17 cellular contexts compared by ENCODE assay signal in the genomic region with DNA sequence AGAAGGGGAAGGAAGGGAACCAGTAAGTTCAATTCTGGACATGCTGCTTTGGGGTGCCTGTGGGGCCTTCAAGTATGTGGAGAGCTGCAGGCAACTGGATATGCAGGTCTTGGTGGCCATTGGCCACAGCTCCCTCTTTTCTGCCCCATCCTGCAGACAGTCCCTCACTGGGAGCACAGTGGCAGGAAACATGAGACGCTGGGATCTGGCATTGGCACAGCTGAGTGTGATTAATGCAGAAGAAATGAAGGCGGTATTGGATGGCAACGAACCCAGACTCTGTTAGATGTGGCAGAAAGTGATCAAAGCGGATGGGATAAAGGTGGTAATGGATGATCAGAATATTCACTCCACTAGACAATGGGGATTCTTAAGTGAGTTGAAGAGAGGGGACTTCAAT. TPM values are rescaled to one million over a fixed set of nuclear protein-coding genes. Genes with fewer than 3 reads are reported as not detected.
DNase-seq lines count a peak whose midpoint lies in the region; ATAC-seq, FAIRE-seq and TF ChIP-seq lines count a peak whose summit lies in the region.
"Had no signal": no experiment of that assay in that cellular context is flagged by ENCODE, and none has a peak within 500 bp of the region (broad histone marks: within the 10 kb centered on the region; RNA-seq: fewer than 3 reads in every experiment).

No MANE protein-coding gene starts in this region.

- peak overlapping the region; percentile 13 for H3K4me2 ChIP-seq in mammary epithelial cell (ENCODE audit: insufficient read depth, low read depth, low read length)
- H3K4me2 ChIP-seq: hepatocyte had no signal

- dilution Hi-C loops in mammary epithelial cell (cut with HindIII; ENCODE audit: low sequenced_read_pairs) = no loop called here

- WGBS in mammary epithelial cell (ENCODE audit: low coverage, missing lambda C conversion rate) = 25% methylated on average over 4 of the region's 4 CpGs
- 38 to 50% methylated on average over 4 of the region's 4 CpGs for WGBS in pancreas, 2 donors
- WGBS in stomach, 5 donors = 61 to 73% (median 68%) methylated on average over 4 of the region's 4 CpGs

- in situ Hi-C loops in Caki2 (cut with HindIII; ENCODE audit: low pct_unique_long_range_greater_than_20kb, low sequenced_read_pairs) (no loop called here), mammary epithelial cell (cut with MboI; ENCODE audit: low sequenced_read_pairs in 2 of 2) (loop anchor here in 1 of 2 donors (25.0 kb wide), 1 partner anchor 426 kb away; the partner anchor contains the start of genes CLCN2 and POLR2H)

- CTCF ChIA-PET in mammary epithelial cell (lab: Charles Lee; ENCODE audit: low non-redundant PET) = interaction anchor here (0.7 kb wide), 1 partner anchor 92 kb away, joined by 4 read pairs; no protein-coding TSS in a partner anchor

- no peaks in the 10 kb centered on the region for H3K36me3 ChIP-seq in mammary epithelial cell (ENCODE audit: insufficient read depth, low read length)
- H3K36me3 ChIP-seq in pancreas = no peaks in the 10 kb centered on the region
- no peaks in the 10 kb centered on the region for H3K36me3 ChIP-seq in stomach
- H3K36me3 ChIP-seq: left ventricle myocardium inferior had no signal

- H3K4me3 ChIP-seq in mammary epithelial cell (replicated peaks in 1 of 3; ENCODE audit: insufficient read depth in 1 of 3, low read depth in 2 of 3, low read length in 3 of 3) (no peak overlapping the region), pancreas (no peak overlapping the region), stomach (no peak overlapping the region)
- H3K4me3 ChIP-seq: hepatocyte, left ventricle myocardium inferior had no signal

- FAIRE-seq in pancreas (lab: Jason Lieb, UNC) (no peak), frontal cortex (lab: Jason Lieb, UNC) (no peak)
- FAIRE-seq: HepG2 had no signal

- H3K4me1 ChIP-seq in mammary epithelial cell (ENCODE audit: insufficient read depth, low read length) (peaks cover 30% of the 10 kb centered on the region), pancreas (peaks cover 0 to 7% (median 4%) of the 10 kb centered on the region in 3 donors), stomach (peaks cover 4 to 21% (median 10%) of the 10 kb centered on the region in 4 donors)

- no peaks in the 10 kb centered on the region for H4K20me1 ChIP-seq in mammary epithelial cell (ENCODE audit: insufficient read depth, low read length)

- TF ChIP-seq CTCF in mammary epithelial cell (conservative IDR thresholded peaks at IDR 0.05 in 1 of 2, IDR thresholded peaks at IDR 0.05 in 1 of 2; ENCODE audit: extremely low read depth in 1 of 2, insufficient read depth in 1 of 2, low read depth in 1 of 2, low read length in 2 of 2) = no peak
- TF ChIP-seq CTCF in pancreas (IDR thresholded peaks at IDR 0.05) = no peak
- no peak for TF ChIP-seq CTCF in stomach (IDR thresholded peaks at IDR 0.05)

- ATAC-seq in pancreas = peak; percentile 32 to 58 (median 48)
- ATAC-seq: HepG2 had no signal

- TF ChIP-seq EP300 in Ishikawa (IDR thresholded peaks at IDR 0.05; ENCODE audit: borderline replicate concordance) (no peak), stomach (IDR thresholded peaks at IDR 0.05) (no peak)

- H3K79me2 ChIP-seq in mammary epithelial cell (ENCODE audit: insufficient read depth, low read length) = no peaks in the 10 kb centered on the region
- H3K79me2 ChIP-seq: hepatocyte had no signal

- DNase-seq in Caki2 (ENCODE audit: low read depth) = peak; percentile 10
- DNase-seq in mammary epithelial cell = peak; percentile 61
- no peak for DNase-seq in pancreas
- no peak for DNase-seq in stomach
- no peak for DNase-seq in frontal cortex (ENCODE audit: low spot score in 2 of 2)
- no peak for DNase-seq in effector CD8-positive, alpha-beta T cell (lab: John Stamatoyannopoulos, UW)
- DNase-seq: activated CD8-positive, alpha-beta memory T cell treated with anti-CD3 and anti-CD28 coated beads, Interleukin-2, amount 50 U/mL, for 4 hours; activated naive CD4-positive, alpha-beta T cell; erythroblast; left ventricle myocardium inferior; NCI-H1092; SIG-M5; stimulated activated CD4-positive, alpha-beta T cell treated with anti-CD3 and anti-CD28 coated beads, Interleukin-15, amount 100 ng/mL, for 24 hours had no signal

- H2AFZ ChIP-seq in mammary epithelial cell (ENCODE audit: low read depth, low read length) = peak overlapping the region; percentile 3
- H2AFZ ChIP-seq: hepatocyte had no signal

- BruUV-seq in mammary epithelial cell (replicated peaks; lab: Mats Ljungman, UMichigan) = no TSS peak

- H3K27me3 ChIP-seq in mammary epithelial cell (ENCODE audit: insufficient read depth, low read length) (no peaks in the 10 kb centered on the region), pancreas (no peaks in the 10 kb centered on the region), stomach (no peaks in the 10 kb centered on the region)
- H3K27me3 ChIP-seq: hepatocyte had no signal

- no peak for TF ChIP-seq POLR2A in stomach (IDR thresholded peaks at IDR 0.05)

- TF ChIP-seq RAD21 in Ishikawa (IDR thresholded peaks at IDR 0.05; ENCODE audit: low read depth) = no peak

- H3K27ac ChIP-seq in mammary epithelial cell (ENCODE audit: insufficient read depth, low read depth, low read length) = no peak overlapping the region
- H3K27ac ChIP-seq in pancreas = no peak overlapping the region
- H3K27ac ChIP-seq in stomach = no peak overlapping the region
- H3K27ac ChIP-seq: C4-2B, hepatocyte, left ventricle myocardium inferior had no signal

- H3K9me3 ChIP-seq in mammary epithelial cell (replicated peaks; ENCODE audit: insufficient read depth, low read length) = no peaks in the 10 kb centered on the region
- no peaks in the 10 kb centered on the region for H3K9me3 ChIP-seq in pancreas
- H3K9me3 ChIP-seq in stomach = no peaks in the 10 kb centered on the region
- H3K9me3 ChIP-seq: left ventricle myocardium inferior had no signal

- intact Hi-C loops in mammary epithelial cell (cut with micrococcal nuclease) (no loop called here), pancreas (cut with DNase I) (no loop called here), stomach (cut with DNase I; ENCODE audit: low total_unique reads) (no loop called here)

- H3K9ac ChIP-seq in mammary epithelial cell (ENCODE audit: insufficient read depth, low read length) = no peak overlapping the region

TF ChIP-seq in Ishikawa, 13 proteins besides CTCF, POLR2A, EP300 and RAD21:
- TF ChIP-seq, protein P1, sequence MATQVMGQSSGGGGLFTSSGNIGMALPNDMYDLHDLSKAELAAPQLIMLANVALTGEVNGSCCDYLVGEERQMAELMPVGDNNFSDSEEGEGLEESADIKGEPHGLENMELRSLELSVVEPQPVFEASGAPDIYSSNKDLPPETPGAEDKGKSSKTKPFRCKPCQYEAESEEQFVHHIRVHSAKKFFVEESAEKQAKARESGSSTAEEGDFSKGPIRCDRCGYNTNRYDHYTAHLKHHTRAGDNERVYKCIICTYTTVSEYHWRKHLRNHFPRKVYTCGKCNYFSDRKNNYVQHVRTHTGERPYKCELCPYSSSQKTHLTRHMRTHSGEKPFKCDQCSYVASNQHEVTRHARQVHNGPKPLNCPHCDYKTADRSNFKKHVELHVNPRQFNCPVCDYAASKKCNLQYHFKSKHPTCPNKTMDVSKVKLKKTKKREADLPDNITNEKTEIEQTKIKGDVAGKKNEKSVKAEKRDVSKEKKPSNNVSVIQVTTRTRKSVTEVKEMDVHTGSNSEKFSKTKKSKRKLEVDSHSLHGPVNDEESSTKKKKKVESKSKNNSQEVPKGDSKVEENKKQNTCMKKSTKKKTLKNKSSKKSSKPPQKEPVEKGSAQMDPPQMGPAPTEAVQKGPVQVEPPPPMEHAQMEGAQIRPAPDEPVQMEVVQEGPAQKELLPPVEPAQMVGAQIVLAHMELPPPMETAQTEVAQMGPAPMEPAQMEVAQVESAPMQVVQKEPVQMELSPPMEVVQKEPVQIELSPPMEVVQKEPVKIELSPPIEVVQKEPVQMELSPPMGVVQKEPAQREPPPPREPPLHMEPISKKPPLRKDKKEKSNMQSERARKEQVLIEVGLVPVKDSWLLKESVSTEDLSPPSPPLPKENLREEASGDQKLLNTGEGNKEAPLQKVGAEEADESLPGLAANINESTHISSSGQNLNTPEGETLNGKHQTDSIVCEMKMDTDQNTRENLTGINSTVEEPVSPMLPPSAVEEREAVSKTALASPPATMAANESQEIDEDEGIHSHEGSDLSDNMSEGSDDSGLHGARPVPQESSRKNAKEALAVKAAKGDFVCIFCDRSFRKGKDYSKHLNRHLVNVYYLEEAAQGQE (IDR thresholded peaks at IDR 0.05; ENCODE audit: low read depth) = no peak
- TF ChIP-seq ZBTB7A (IDR thresholded peaks at IDR 0.05; ENCODE audit: low read depth) = no peak
- TF ChIP-seq USF1 (IDR thresholded peaks at IDR 0.05) = no peak
- TF ChIP-seq TCF12 (IDR thresholded peaks at IDR 0.05; ENCODE audit: low read depth) = no peak
- peak; percentile 62 for TF ChIP-seq NFIC (IDR thresholded peaks at IDR 0.05)
- no peak for TF ChIP-seq YY1 (IDR thresholded peaks at IDR 0.05; ENCODE audit: low read depth)
- TF ChIP-seq CREB1 (IDR thresholded peaks at IDR 0.05; ENCODE audit: low read depth) = no peak
- TF ChIP-seq TEAD4 (IDR thresholded peaks at IDR 0.05) = peak; percentile 28; the same call in 1 of the 2 replicates
- TF ChIP-seq FOXM1 (IDR thresholded peaks at IDR 0.05; ENCODE audit: borderline replicate concordance, low read depth) = no peak
- TF ChIP-seq MAX (IDR thresholded peaks at IDR 0.05) = peak; percentile 42
- no peak for TF ChIP-seq EGR1 (IDR thresholded peaks at IDR 0.05)
- TF ChIP-seq TAF1 (IDR thresholded peaks at IDR 0.05; ENCODE audit: low read depth) = no peak
- TF ChIP-seq CEBPB (IDR thresholded peaks at IDR 0.05) = no peak

RNA-seq across cellular contexts. Expression of gene VPS8, which starts 23.2 kb away (rescaled TPM):
- 44.0 and 62.8 TPM in 2 replicates for total RNA-seq in Caki2 (2014; rRNA removed; shearing (Covaris generic); ENCODE audit: low replicate concordance)
- 10 to 100 TPM; 42.1 to 68.8 TPM for total RNA-seq in mammary epithelial cell
- polyA plus RNA-seq in mammary epithelial cell = 10.3 TPM
- 74.2 TPM for polyA minus RNA-seq in mammary epithelial cell
- total RNA-seq in pancreas = 10 to 100 TPM; 11.8 to 37.5 (median 21.2) TPM
- 10 to 100 TPM in 1 of 2 donors, 1 to 10 TPM in 1; 7.9 to 14.6 TPM for polyA plus RNA-seq in pancreas
- 100 to 1,000 TPM in 1 of 5 donors, 10 to 100 TPM in 4; 34.8 to 126 (median 48.1) TPM for total RNA-seq in stomach
- polyA plus RNA-seq in stomach = 10 to 100 TPM in 2 of 3 donors, 1 to 10 TPM in 1; 7.5 to 11.9 (median 10.1) TPM
- 145 TPM for total RNA-seq in frontal cortex

Comparison
In these comparisons a context has a peak if more than half of its experiments do, and no peak if none do; other contexts are left out.
1. DNase-seq: peak in Caki2 (single experiment) and mammary epithelial cell (single experiment); none in pancreas (0 of 6), stomach (single experiment), frontal cortex (0 of 2) and effector CD8-positive, alpha-beta T cell (single experiment).